In the genomic region with DNA sequence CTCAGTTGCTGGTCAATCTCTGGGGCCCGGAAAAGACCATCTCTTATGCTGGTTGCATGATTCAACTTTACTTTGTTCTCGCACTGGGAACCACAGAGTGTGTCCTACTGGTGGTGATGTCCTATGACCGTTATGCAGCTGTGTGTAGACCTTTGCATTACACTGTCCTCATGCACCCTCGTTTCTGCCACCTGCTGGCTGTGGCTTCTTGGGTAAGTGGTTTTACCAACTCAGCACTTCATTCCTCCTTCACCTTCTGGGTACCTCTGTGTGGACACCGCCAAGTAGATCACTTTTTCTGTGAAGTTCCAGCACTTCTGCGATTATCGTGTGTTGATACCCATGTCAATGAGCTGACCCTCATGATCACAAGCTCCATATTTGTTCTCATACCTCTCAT, we compare ENCODE assay signal across 1 cellular context.
TF ChIP-seq lines count a peak whose summit lies in the region.

No MANE protein-coding gene starts in this region.

TF ChIP-seq in HCT116, 20 proteins besides CTCF, POLR2A, EP300 and RAD21:
- TF ChIP-seq TCF7L2 (IDR thresholded peaks at IDR 0.05; ENCODE audit: borderline replicate concordance, extremely low read depth, insufficient read depth, insufficient read length), result peak; percentile 11
- no peak for TF ChIP-seq POLR2AphosphoS5 (IDR thresholded peaks at IDR 0.05; ENCODE audit: low read depth, low read length)
TF ChIP-seq in HCT116: peak in this region for 1.
